In the genomic region with DNA sequence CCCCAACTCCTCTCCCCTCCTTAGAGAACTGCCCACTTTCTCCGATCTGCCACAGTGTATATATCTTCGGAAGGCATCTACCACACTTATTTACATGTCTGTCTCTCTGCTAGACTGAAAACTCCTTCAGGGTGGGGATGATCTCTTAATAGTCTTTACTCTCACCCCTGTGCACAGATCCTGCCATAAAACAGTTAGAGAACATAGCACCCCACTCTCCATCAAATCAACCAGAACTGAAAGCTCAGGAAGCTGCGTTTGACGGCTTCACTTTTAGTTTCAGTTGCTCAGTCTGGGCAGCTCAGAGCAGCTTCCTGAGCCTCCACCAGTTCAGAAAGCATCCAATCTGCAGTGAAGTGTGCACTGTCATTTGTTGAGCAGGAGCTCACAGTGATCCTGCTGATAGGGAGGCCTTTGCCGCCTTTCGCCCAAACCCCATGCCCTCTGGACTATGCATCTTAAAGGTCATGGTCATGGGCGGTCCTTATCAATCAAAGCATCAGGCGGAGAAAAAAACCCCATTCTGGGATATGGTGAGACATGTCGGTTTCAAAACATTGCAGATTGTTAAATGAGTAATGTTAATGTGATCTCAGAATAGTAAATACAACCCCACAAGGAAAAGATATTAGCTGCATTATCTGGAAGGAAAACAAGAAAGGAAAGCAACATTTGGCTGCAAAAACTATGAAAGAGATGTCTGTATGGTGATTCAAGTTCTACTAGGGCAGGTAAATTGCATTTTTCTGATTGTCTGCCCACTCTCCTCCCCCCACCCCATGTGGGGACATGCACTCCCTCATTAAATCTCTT, we compare ENCODE assay signal across 8 cellular contexts.
DNase-seq lines count a peak whose midpoint lies in the region; ATAC-seq and TF ChIP-seq lines count a peak whose summit lies in the region.

No MANE protein-coding gene starts in this region.

- H3K27ac ChIP-seq in coronary artery (peak overlapping the region; percentile 10 to 79), neutrophil (peak overlapping the region; percentile 87)

- ATAC-seq in GM19043 (IDR thresholded peaks at IDR 0.05; ENCODE audit: low read depth, unreplicated experiment) (peak; percentile 56), HG03175 (IDR thresholded peaks at IDR 0.05; ENCODE audit: unreplicated experiment) (peak; percentile 65)

- H3K27me3 ChIP-seq in neutrophil (no peaks in the 10 kb centered on the region), BE2C (no peaks in the 10 kb centered on the region)

- DNase-seq in UCSD-AML1 (lab: John Stamatoyannopoulos, UW; ENCODE audit: unreplicated experiment) (peak; percentile 35), coronary artery (ENCODE audit: low spot score) (no peak), BE2C (no peak), midbrain (lab: John Stamatoyannopoulos, UW) (no peak), GF-D8 (lab: John Stamatoyannopoulos, UW) (no peak)

- peak overlapping the region; percentile 62 for H3K4me3 ChIP-seq in coronary artery
- peak overlapping the region; percentile 54 to 55 for H3K4me3 ChIP-seq in neutrophil (ENCODE audit: low read depth in 1 of 2, low read length in 1 of 2)
- H3K4me3 ChIP-seq in BE2C (ENCODE audit: low read depth, low read length): no peak overlapping the region

- H3K4me1 ChIP-seq in neutrophil (ENCODE audit: control insufficient read depth in 1 of 2, insufficient read depth in 1 of 2, low read depth in 1 of 2, low read length in 1 of 2) (peaks cover 71 to 72% of the 10 kb centered on the region in 2 experiments), BE2C (no peaks in the 10 kb centered on the region)

- H3K36me3 ChIP-seq in neutrophil: no peaks in the 10 kb centered on the region
- no peaks in the 10 kb centered on the region for H3K36me3 ChIP-seq in BE2C

- H3K9me3 ChIP-seq in neutrophil (no peaks in the 10 kb centered on the region), BE2C (no peaks in the 10 kb centered on the region)

- TF ChIP-seq CTCF in coronary artery (IDR thresholded peaks at IDR 0.05) (no peak), neutrophil (IDR thresholded peaks at IDR 0.05) (no peak), BE2C (IDR thresholded peaks at IDR 0.05; ENCODE audit: low read depth, low read length) (no peak)
